ENCODE assay signal across 2 cellular contexts in genomic region chr22:45884201-45885067, GRCh38.
TF ChIP-seq lines count a peak whose summit lies in the region.

No MANE protein-coding gene starts in this region.

TF ChIP-seq in HepG2, 621 proteins besides CTCF, POLR2A, EP300 and RAD21:
- no peak for TF ChIP-seq KDM5A (IDR thresholded peaks at IDR 0.05; ENCODE audit: borderline replicate concordance, low read length)
- TF ChIP-seq MLX (CRISPR knock-in tag; IDR thresholded peaks at IDR 0.05) = no peak
- TF ChIP-seq ZSCAN22 (CRISPR knock-in tag; IDR thresholded peaks at IDR 0.05) = no peak
TF ChIP-seq in HepG2: peak in this region for 0.

TF ChIP-seq in H1, 55 proteins besides CTCF, POLR2A, EP300 and RAD21:
- no peak for TF ChIP-seq YY1 (IDR thresholded peaks at IDR 0.05; ENCODE audit: low read depth, low read length)
- TF ChIP-seq RFX5 (IDR thresholded peaks at IDR 0.05; ENCODE audit: borderline replicate concordance, low read depth, low read length) = no peak
- no peak for TF ChIP-seq KDM5A (IDR thresholded peaks at IDR 0.05; ENCODE audit: low read length)
- no peak for TF ChIP-seq TBP (IDR thresholded peaks at IDR 0.05; ENCODE audit: low read depth, low read length)
- no peak for TF ChIP-seq SP1 (IDR thresholded peaks at IDR 0.05; ENCODE audit: low read depth, low read length)
- TF ChIP-seq SRF (IDR thresholded peaks at IDR 0.05; ENCODE audit: low read depth, low read length) = no peak
- TF ChIP-seq TCF12 (IDR thresholded peaks at IDR 0.05; ENCODE audit: low read depth, low read length) = no peak
- no peak for TF ChIP-seq JUND (IDR thresholded peaks at IDR 0.05; ENCODE audit: low read length)
- no peak for TF ChIP-seq RBBP5 (IDR thresholded peaks at IDR 0.05; ENCODE audit: borderline replicate concordance, low read depth, low read length)
- no peak for TF ChIP-seq CBX8 (IDR thresholded peaks at IDR 0.05; ENCODE audit: borderline replicate concordance, low read depth, low read length)
- TF ChIP-seq MAX (IDR thresholded peaks at IDR 0.05) = no peak
- TF ChIP-seq PHF8 (conservative IDR thresholded peaks at IDR 0.05; ENCODE audit: low read depth, low read length) = no peak
